In the genomic region with DNA sequence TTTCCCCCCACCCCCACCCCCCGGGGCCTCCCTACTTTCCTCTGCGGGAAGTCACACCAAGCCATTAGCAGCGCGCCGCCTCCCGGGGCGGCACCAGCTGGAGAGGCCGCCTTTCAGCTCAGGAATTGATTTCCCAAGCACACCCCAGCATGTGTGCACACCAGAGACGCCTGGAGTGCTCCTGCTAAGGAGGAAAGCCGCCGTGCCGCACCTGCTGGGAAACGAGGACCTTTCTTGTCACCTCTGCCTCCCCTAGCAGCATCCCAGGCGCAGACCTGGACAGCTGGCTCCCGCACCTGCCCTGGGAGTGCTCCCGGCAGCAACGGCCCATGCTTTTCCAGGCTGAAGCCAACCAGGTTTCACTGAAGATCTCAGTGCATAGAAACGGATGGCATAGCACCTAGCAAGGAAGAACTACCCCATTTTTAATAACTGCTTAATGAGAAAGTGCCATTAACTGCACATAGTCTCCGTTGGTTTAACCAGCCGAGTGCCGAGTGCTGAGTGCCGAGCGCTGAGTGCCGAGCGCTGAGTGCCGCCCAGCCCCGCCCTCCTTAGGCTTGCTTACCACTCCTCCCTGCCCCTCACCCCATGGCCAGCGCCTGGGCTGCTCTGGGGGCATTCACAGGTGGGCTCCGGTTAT, we compare ENCODE assay signal across 8 cellular contexts.
DNase-seq lines count a peak whose midpoint lies in the region; ATAC-seq and TF ChIP-seq lines count a peak whose summit lies in the region.

No MANE protein-coding gene starts in this region.

- H3K4me1 ChIP-seq in endodermal cell (ENCODE audit: control insufficient read depth, insufficient read depth, low read length), result peaks cover 5% of the 10 kb centered on the region

- no peak overlapping the region for H3K27ac ChIP-seq in endodermal cell (ENCODE audit: low read depth, low read length)

- no peaks in the 10 kb centered on the region for H3K36me3 Mint-ChIP-seq in endodermal cell (ENCODE audit: low read depth)

- no peak for TF ChIP-seq CTCF in endodermal cell (conservative IDR thresholded peaks at IDR 0.05)
- no peak for TF ChIP-seq CTCF in GM10248 (IDR thresholded peaks at IDR 0.05; ENCODE audit: control extremely low read depth, extremely low read depth, low read depth, missing control alignments)

- H3K4me3 ChIP-seq in endodermal cell (ENCODE audit: low read length), result peak overlapping the region; percentile 72

- 7 to 13% methylated on average over 13 to 29 of the region's 29 CpGs for WGBS in endodermal cell (ENCODE audit: insufficient coverage in 1 of 2, insufficient read length in 1 of 2), 2 experiments

- CTCF ChIA-PET in GM10248 (lab: Yijun Ruan, JAX), result interaction anchor here (1.2 to 1.7 kb wide), 3 partner anchors 14 to 30 kb away, joined by 3 to 7 read pairs (median 4); no protein-coding TSS in a partner anchor

- DNase-seq in GM03348 (ENCODE audit: low spot score) (peak; percentile 71), NCI-H510A treated with DMSO at 0.1 percent for 48 hours (lab: John Stamatoyannopoulos, UW) (peak; percentile 71), endodermal cell (peak; percentile 77), midbrain (lab: John Stamatoyannopoulos, UW) (peak; percentile 56), ureter (ENCODE audit: low spot score) (peak; percentile 46), GM10248 (ENCODE audit: extremely low spot score) (no peak)

- peaks cover 67% of the 10 kb centered on the region for H3K27me3 ChIP-seq in endodermal cell (ENCODE audit: control insufficient read depth, insufficient read depth, low read length, poor library complexity, severe bottlenecking)

- ATAC-seq in GM19395 (IDR thresholded peaks at IDR 0.05; ENCODE audit: unreplicated experiment) (no peak), HG02623 (IDR thresholded peaks at IDR 0.05; ENCODE audit: unreplicated experiment) (no peak)

- H3K27ac Mint-ChIP-seq in endodermal cell, result no peak overlapping the region

- no peaks in the 10 kb centered on the region for H3K9me3 ChIP-seq in endodermal cell (ENCODE audit: control insufficient read depth, low read length)

- H3K9ac ChIP-seq in endodermal cell (ENCODE audit: extremely low read depth, low read length, poor library complexity, severe bottlenecking), result no peak overlapping the region

- peaks cover 18% of the 10 kb centered on the region for H3K4me1 Mint-ChIP-seq in endodermal cell

- H3K9me3 Mint-ChIP-seq in endodermal cell, result no peaks in the 10 kb centered on the region

- POLR2A ChIA-PET in GM10248 (lab: Yijun Ruan, JAX), result no interaction called here

- H3K36me3 ChIP-seq in endodermal cell (ENCODE audit: control insufficient read depth, insufficient read depth, low read length), result no peaks in the 10 kb centered on the region

- peaks cover 57% of the 10 kb centered on the region for H3K27me3 Mint-ChIP-seq in endodermal cell (ENCODE audit: insufficient read depth)

- peak overlapping the region; percentile 51 for H3K4me3 Mint-ChIP-seq in endodermal cell
